21 cellular contexts compared by ENCODE assay signal in genomic region chr9:81477669-81478068, GRCh38.
DNase-seq lines count a peak whose midpoint lies in the region; TF ChIP-seq lines count a peak whose summit lies in the region.
"Had no signal": no experiment of that assay in that cellular context is flagged by ENCODE, and none has a peak within 500 bp of the region (broad histone marks: within the 10 kb centered on the region; RNA-seq: fewer than 3 reads in every experiment).

No MANE protein-coding gene starts in this region.

- H3K4me1 ChIP-seq in endodermal cell (ENCODE audit: control insufficient read depth, insufficient read depth, low read length) (peaks cover 4% of the 10 kb centered on the region), smooth muscle cell (ENCODE audit: low read depth) (peaks cover 8% of the 10 kb centered on the region), transverse colon (peaks cover 0 to 11% (median 5%) of the 10 kb centered on the region in 4 donors)
- H3K4me1 ChIP-seq: HAP-1 had no signal

- H3K79me2 ChIP-seq in smooth muscle cell (ENCODE audit: low read depth), result no peaks in the 10 kb centered on the region

- no peaks in the 10 kb centered on the region for H4K20me1 ChIP-seq in smooth muscle cell (ENCODE audit: low read depth)

- peaks cover 7% of the 10 kb centered on the region for H3K9me3 Mint-ChIP-seq in endodermal cell

- no peak for TF ChIP-seq CTCF in HFF-Myc (IDR thresholded peaks at IDR 0.05; ENCODE audit: low read depth, low read length, missing control alignments)
- TF ChIP-seq CTCF in endodermal cell (conservative IDR thresholded peaks at IDR 0.05), result no peak
- no peak for TF ChIP-seq CTCF in smooth muscle cell (IDR thresholded peaks at IDR 0.05; ENCODE audit: borderline replicate concordance, insufficient read depth, poor library complexity, severe bottlenecking)
- TF ChIP-seq CTCF in transverse colon (IDR thresholded peaks at IDR 0.05), result no peak

- H2AFZ ChIP-seq in smooth muscle cell (ENCODE audit: low read depth), result no peak overlapping the region

- peak; percentile 29 for DNase-seq in Ammon's horn (ENCODE audit: low spot score)
- DNase-seq in HFF-Myc (ENCODE audit: extremely low read depth, low read depth), result peak; percentile 58
- no peak for DNase-seq in endodermal cell
- no peak for DNase-seq in smooth muscle cell (lab: John Stamatoyannopoulos, UW; ENCODE audit: unreplicated experiment)
- no peak for DNase-seq in superior temporal gyrus (ENCODE audit: extremely low spot score)
- DNase-seq in transverse colon, result no peak
- DNase-seq in NCI-H2081 treated with DMSO at 0.1 percent for 48 hours (lab: John Stamatoyannopoulos, UW), result no peak
- DNase-seq: DMS53, GF-D8, NCI-H1105, NCI-H146, NCI-H2081, NCI-H446, NCI-H526, OCI-M1, Right ventricle myocardium superior, SW 1271 had no signal

- TF ChIP-seq POLR2A in transverse colon (IDR thresholded peaks at IDR 0.05), result no peak

- no peak overlapping the region for H3K9ac ChIP-seq in endodermal cell (ENCODE audit: extremely low read depth, low read length, poor library complexity, severe bottlenecking)
- H3K9ac ChIP-seq in smooth muscle cell (ENCODE audit: low read depth), result no peak overlapping the region

- H3K4me2 ChIP-seq in smooth muscle cell, result peak overlapping the region; percentile 41

- H3K27ac ChIP-seq in endodermal cell (ENCODE audit: low read depth, low read length), result no peak overlapping the region
- H3K27ac ChIP-seq in smooth muscle cell (ENCODE audit: low read depth), result peak overlapping the region; percentile 69
- H3K27ac ChIP-seq in transverse colon, result no peak overlapping the region

- H3K4me1 Mint-ChIP-seq in endodermal cell, result peaks cover 19% of the 10 kb centered on the region
- H3K4me1 Mint-ChIP-seq: B cell, IgD-negative memory B cell had no signal

- WGBS in endodermal cell (ENCODE audit: insufficient coverage in 1 of 2, insufficient read length in 1 of 2), 2 experiments, result 84 to 100% methylated on average over 2 of the region's 2 CpGs
- WGBS in smooth muscle cell (ENCODE audit: low lambda C conversion rate), result 44% methylated on average over 2 of the region's 2 CpGs
- 60 to 76% methylated on average over 2 of the region's 2 CpGs for WGBS in transverse colon (ENCODE audit: low coverage in 1 of 2), 2 donors

- H3K27ac Mint-ChIP-seq in endodermal cell, result no peak overlapping the region
- H3K27ac Mint-ChIP-seq: B cell, IgD-negative memory B cell had no signal

- intact Hi-C loops in transverse colon (cut with DNase I; ENCODE audit: low total_unique reads), result no loop called here

- in situ Hi-C loops in transverse colon (cut with MboI; ENCODE audit: low pct_ligation_motif_present in 1 of 4, low pct_unique_long_range_greater_than_20kb in 1 of 4, low sequenced_read_pairs in 3 of 4), result no loop called here

- no peaks in the 10 kb centered on the region for H3K27me3 ChIP-seq in endodermal cell (ENCODE audit: control insufficient read depth, insufficient read depth, low read length, poor library complexity, severe bottlenecking)
- no peaks in the 10 kb centered on the region for H3K27me3 ChIP-seq in smooth muscle cell (ENCODE audit: low read depth)
- no peaks in the 10 kb centered on the region for H3K27me3 ChIP-seq in transverse colon

- no peaks in the 10 kb centered on the region for H3K27me3 Mint-ChIP-seq in endodermal cell (ENCODE audit: insufficient read depth)
- H3K27me3 Mint-ChIP-seq: B cell had no signal

- H3K36me3 ChIP-seq in endodermal cell (ENCODE audit: control insufficient read depth, insufficient read depth, low read length) (no peaks in the 10 kb centered on the region), smooth muscle cell (ENCODE audit: low read depth) (no peaks in the 10 kb centered on the region), transverse colon (no peaks in the 10 kb centered on the region)
- H3K36me3 ChIP-seq: HAP-1 had no signal

- no peaks in the 10 kb centered on the region for H3F3A ChIP-seq in smooth muscle cell (ENCODE audit: low read depth)

- H3K4me3 Mint-ChIP-seq in endodermal cell, result no peak overlapping the region
- H3K4me3 Mint-ChIP-seq: B cell, IgD-negative memory B cell had no signal

- H3K9me3 ChIP-seq in endodermal cell (ENCODE audit: control insufficient read depth, low read length), result no peaks in the 10 kb centered on the region
- H3K9me3 ChIP-seq in smooth muscle cell (replicated peaks; ENCODE audit: low read depth), result no peaks in the 10 kb centered on the region
- H3K9me3 ChIP-seq in transverse colon, result no peaks in the 10 kb centered on the region
- H3K9me3 ChIP-seq: HAP-1 had no signal

- no peak for TF ChIP-seq EP300 in transverse colon (IDR thresholded peaks at IDR 0.05; ENCODE audit: low read depth)

- peaks cover 1% of the 10 kb centered on the region for H3K36me3 Mint-ChIP-seq in endodermal cell (ENCODE audit: low read depth)
- H3K36me3 Mint-ChIP-seq: IgD-negative memory B cell had no signal

- H3K4me3 ChIP-seq in HFF-Myc (replicated peaks; ENCODE audit: low read depth, low read length) (no peak overlapping the region), endodermal cell (ENCODE audit: low read length) (peak overlapping the region; percentile 31), smooth muscle cell (no peak overlapping the region), transverse colon (no peak overlapping the region)
- H3K4me3 ChIP-seq: GM12878, HAP-1 had no signal

Comparison
In these comparisons a context has a peak if more than half of its experiments do, and no peak if none do; other contexts are left out.
1. DNase-seq: peak in Ammon's horn (single experiment) and HFF-Myc (single experiment); none in endodermal cell (single experiment), smooth muscle cell (single experiment), superior temporal gyrus (single experiment), transverse colon (single experiment) and NCI-H2081 treated with DMSO at 0.1 percent for 48 hours (single experiment).